25 cellular contexts compared by ENCODE assay signal in the genomic region with DNA sequence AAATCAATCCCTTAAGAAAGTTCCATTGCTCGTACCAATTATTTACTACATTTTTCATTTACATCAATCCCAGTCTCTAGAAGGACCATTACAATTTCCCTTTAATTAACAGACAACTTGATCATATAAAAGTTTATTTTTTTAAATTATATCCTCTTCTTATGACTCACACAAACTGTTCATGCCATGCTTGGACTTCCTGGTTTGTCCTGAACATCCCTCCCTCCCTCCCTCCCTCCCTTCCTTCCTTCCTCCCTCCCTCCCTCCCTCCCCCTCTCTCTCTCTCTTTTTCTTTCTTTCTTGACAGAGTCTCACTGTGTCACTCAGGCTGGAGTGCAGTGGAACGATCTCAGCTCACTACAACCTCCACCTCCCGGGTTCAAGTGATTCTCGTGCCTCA. TPM values are rescaled to one million over a fixed set of nuclear protein-coding genes. Genes with fewer than 3 reads are reported as not detected.
DNase-seq lines count a peak whose midpoint lies in the region; ATAC-seq, FAIRE-seq and TF ChIP-seq lines count a peak whose summit lies in the region.
"Had no signal": no experiment of that assay in that cellular context is flagged by ENCODE, and none has a peak within 500 bp of the region (broad histone marks: within the 10 kb centered on the region; RNA-seq: fewer than 3 reads in every experiment).

No MANE protein-coding gene starts in this region.

- H3F3A ChIP-seq in GM23248 (ENCODE audit: insufficient read depth): no peaks in the 10 kb centered on the region

- H3K4me1 Mint-ChIP-seq in H9: no peaks in the 10 kb centered on the region; a peak in 1 of 4 replicates

- H3K79me1 ChIP-seq in mesendoderm (ENCODE audit: low read length) (no peaks in the 10 kb centered on the region), H9 (ENCODE audit: insufficient read depth, low read depth, low read length, poor library complexity, severe bottlenecking) (no peaks in the 10 kb centered on the region)

- no peaks in the 10 kb centered on the region for H3K23me2 ChIP-seq in H9 (ENCODE audit: insufficient read length, low read depth, low read length, poor library complexity, severe bottlenecking)

- no peak overlapping the region for H4K5ac ChIP-seq in mesendoderm (ENCODE audit: low read length)
- no peak overlapping the region for H4K5ac ChIP-seq in H9 (ENCODE audit: insufficient read length, low read depth, low read length)

- no peak overlapping the region for H3K23ac ChIP-seq in mesendoderm (ENCODE audit: low read length)
- no peak overlapping the region for H3K23ac ChIP-seq in H9 (ENCODE audit: insufficient read length, low read depth, low read length)

- no peaks in the 10 kb centered on the region for H3K4me1 ChIP-seq in GM23248 (ENCODE audit: insufficient read depth)
- H3K4me1 ChIP-seq in endothelial cell of umbilical vein (ENCODE audit: control insufficient read depth, extremely low read depth, insufficient read depth, low read length): peaks cover 14% of the 10 kb centered on the region
- H3K4me1 ChIP-seq in osteoblast (ENCODE audit: insufficient read depth, low read length): no peaks in the 10 kb centered on the region
- no peaks in the 10 kb centered on the region for H3K4me1 ChIP-seq in mesendoderm (ENCODE audit: control insufficient read depth, low read depth, low read length)
- no peaks in the 10 kb centered on the region for H3K4me1 ChIP-seq in H9 (ENCODE audit: insufficient read depth, low read length)
- H3K4me1 ChIP-seq: testis had no signal

- H3K27me3 ChIP-seq in GM23248 (replicated peaks; ENCODE audit: insufficient read depth): no peaks in the 10 kb centered on the region
- no peaks in the 10 kb centered on the region for H3K27me3 ChIP-seq in endothelial cell of umbilical vein (ENCODE audit: control insufficient read depth in 2 of 2, insufficient read depth in 2 of 2, low read length in 2 of 2)
- H3K27me3 ChIP-seq in osteoblast (ENCODE audit: insufficient read depth, low read length): peaks cover 4% of the 10 kb centered on the region
- H3K27me3 ChIP-seq in mesendoderm (ENCODE audit: insufficient read depth, low read length, poor library complexity): no peaks in the 10 kb centered on the region
- no peaks in the 10 kb centered on the region for H3K27me3 ChIP-seq in H9 (ENCODE audit: insufficient read depth, low read length)
- H3K27me3 ChIP-seq: Peyer's patch, spleen, testis had no signal

- no peak overlapping the region for H2BK120ac ChIP-seq in mesendoderm (ENCODE audit: low read depth, low read length)
- H2BK120ac ChIP-seq in H9 (ENCODE audit: low read depth, low read length, poor library complexity, severe bottlenecking): no peak overlapping the region

- DNase-seq in GM23248 (peak; percentile 53), MV-4-11 (lab: John Stamatoyannopoulos, UW) (peak; percentile 19), endothelial cell of umbilical vein (ENCODE audit: low read depth, low spot score) (peak; percentile 42), osteoblast (ENCODE audit: insufficient read length, low spot score, missing footprints) (peak; percentile 82), mesendoderm (no peak), H9 (no peak)
- DNase-seq: activated CD4-positive, alpha-beta T cell treated with anti-CD3 and anti-CD28 coated beads, Interleukin-2, amount 10 ng/mL, durations not matched to agents 24 days and 14 days; activated CD8-positive, alpha-beta memory T cell treated with anti-CD3 and anti-CD28 coated beads, Interleukin-2, amount 10 ng/mL, durations not matched to agents 7 days and 5 days; effector CD4-positive, alpha-beta T cell; KBM-7; kidney glomerular epithelial cell; mesenchymal stem cell; naive thymus-derived CD4-positive, alpha-beta T cell; NCI-H1092 treated with DMSO at 0.1 percent for 48 hours; NCI-H2081; retina; spleen; stimulated activated CD4-positive, alpha-beta T cell treated with anti-CD3 and anti-CD28 coated beads, Interleukin-4, amount 100 ng/mL, for 1 hour; stimulated activated naive CD4-positive, alpha-beta T cell; testis had no signal

- dilution Hi-C loops in endothelial cell of umbilical vein (cut with MboI; ENCODE audit: extremely low pct_ligation_motif_present, low sequenced_read_pairs): no loop called here

- peaks cover 7% of the 10 kb centered on the region for H3K27me3 Mint-ChIP-seq in H9 (ENCODE audit: low read depth)
- H3K27me3 Mint-ChIP-seq: activated naive CD8-positive, alpha-beta T cell had no signal

- no peak for TF ChIP-seq CTCF in endothelial cell of umbilical vein (IDR thresholded peaks at IDR 0.05; ENCODE audit: extremely low read depth in 1 of 2, insufficient read depth in 1 of 2, low read depth in 1 of 2, low read length in 2 of 2)
- TF ChIP-seq CTCF in osteoblast (IDR thresholded peaks at IDR 0.05; ENCODE audit: extremely low read depth, low read depth, low read length): no peak
- no peak for TF ChIP-seq CTCF in H9 (conservative IDR thresholded peaks at IDR 0.05)

- H3K18ac ChIP-seq in mesendoderm (ENCODE audit: low read length): no peak overlapping the region
- no peak overlapping the region for H3K18ac ChIP-seq in H9 (ENCODE audit: insufficient read length, low read depth, low read length)

- no peaks in the 10 kb centered on the region for H3K9me1 ChIP-seq in endothelial cell of umbilical vein (replicated peaks; ENCODE audit: control insufficient read depth, extremely low read depth, insufficient read depth, low read length)

- H3K27ac ChIP-seq in GM23248 (no peak overlapping the region), endothelial cell of umbilical vein (ENCODE audit: insufficient read depth, low read depth, low read length) (peak overlapping the region; percentile 34), osteoblast (ENCODE audit: low read depth, low read length) (no peak overlapping the region), mesendoderm (ENCODE audit: low read depth, low read length) (no peak overlapping the region), H9 (ENCODE audit: insufficient read length, low read depth, low read length) (no peak overlapping the region)
- H3K27ac ChIP-seq: testis, VCaP had no signal

- no peak overlapping the region for H3K4me3 ChIP-seq in GM23248
- no peak overlapping the region for H3K4me3 ChIP-seq in endothelial cell of umbilical vein (replicated peaks in 1 of 3; ENCODE audit: insufficient read depth in 1 of 3, low read depth in 1 of 3, low read length in 3 of 3)
- H3K4me3 ChIP-seq in osteoblast (ENCODE audit: insufficient read depth, low read length): no peak overlapping the region
- no peak overlapping the region for H3K4me3 ChIP-seq in mesendoderm (ENCODE audit: low read length)
- H3K4me3 ChIP-seq: spleen, testis had no signal

- no peak for FAIRE-seq in endothelial cell of umbilical vein (lab: Jason Lieb, UNC)

- H2AFZ ChIP-seq in GM23248 (no peak overlapping the region), endothelial cell of umbilical vein (ENCODE audit: low read depth, low read length) (no peak overlapping the region), osteoblast (ENCODE audit: low read length) (no peak overlapping the region), H9 (ENCODE audit: low read length) (no peak overlapping the region)

- no TSS peak for BruUV-seq in endothelial cell of umbilical vein (replicated peaks; lab: Mats Ljungman, UMichigan)

- intact Hi-C loops in endothelial cell of umbilical vein (cut with micrococcal nuclease): no loop called here

- H3K4me3 Mint-ChIP-seq in H9: no peak overlapping the region
- H3K4me3 Mint-ChIP-seq: activated CD4-positive, alpha-beta T cell treated with anti-CD3 and anti-CD28 coated beads, Interleukin-2, amount 10 ng/mL, durations not matched to agents 24 days and 14 days; activated CD8-positive, alpha-beta memory T cell treated with anti-CD3 and anti-CD28 coated beads, Interleukin-2, amount 10 ng/mL, durations not matched to agents 7 days and 5 days; activated naive CD8-positive, alpha-beta T cell; naive thymus-derived CD4-positive, alpha-beta T cell; T-helper 1 cell treated with Interleukin-12 subunit alpha and Interleukin-12 subunit beta and Interleukin-4 antibody, amounts not matched to agents 30 μg/mL and 1 μg/mL, for 36 hours had no signal

- H3K36me3 Mint-ChIP-seq in H9 (ENCODE audit: insufficient read depth in 1 of 3, low read depth in 3 of 3): peaks cover 4 to 13% (median 8%) of the 10 kb centered on the region in 3 experiments; a peak in 5 of 7 replicates

- no peak overlapping the region for H2BK20ac ChIP-seq in H9 (ENCODE audit: low read depth, low read length, poor library complexity, severe bottlenecking)

- H3K14ac ChIP-seq in H9 (ENCODE audit: insufficient read depth, low read length): no peak overlapping the region

- no peaks in the 10 kb centered on the region for H3K79me2 ChIP-seq in GM23248 (ENCODE audit: insufficient read depth)
- H3K79me2 ChIP-seq in endothelial cell of umbilical vein (ENCODE audit: control insufficient read depth, insufficient read depth, low read length): no peaks in the 10 kb centered on the region
- no peaks in the 10 kb centered on the region for H3K79me2 ChIP-seq in osteoblast (ENCODE audit: insufficient read depth, low read length)
- no peaks in the 10 kb centered on the region for H3K79me2 ChIP-seq in mesendoderm (ENCODE audit: control insufficient read depth, insufficient read depth, low read length)
- no peaks in the 10 kb centered on the region for H3K79me2 ChIP-seq in H9 (ENCODE audit: insufficient read depth, low read length)

- no peaks in the 10 kb centered on the region for H3K36me3 ChIP-seq in GM23248 (ENCODE audit: low read depth)
- no peaks in the 10 kb centered on the region for H3K36me3 ChIP-seq in endothelial cell of umbilical vein (ENCODE audit: control insufficient read depth in 2 of 2, extremely low read depth in 1 of 2, insufficient read depth in 2 of 2, low read length in 2 of 2)
- H3K36me3 ChIP-seq in osteoblast (ENCODE audit: insufficient read depth, low read length): no peaks in the 10 kb centered on the region
- H3K36me3 ChIP-seq in mesendoderm (ENCODE audit: control insufficient read depth, insufficient read depth, low read length): no peaks in the 10 kb centered on the region
- H3K36me3 ChIP-seq: Peyer's patch, spleen had no signal

- peak overlapping the region in 1 of 3 experiments; percentile 67; a peak in 1 of 7 replicates for H3K27ac Mint-ChIP-seq in H9
- H3K27ac Mint-ChIP-seq: activated CD4-positive, alpha-beta T cell treated with anti-CD3 and anti-CD28 coated beads, Interleukin-2, amount 10 ng/mL, durations not matched to agents 24 days and 14 days; activated CD8-positive, alpha-beta memory T cell treated with anti-CD3 and anti-CD28 coated beads, Interleukin-2, amount 10 ng/mL, durations not matched to agents 7 days and 5 days; activated naive CD8-positive, alpha-beta T cell; naive thymus-derived CD4-positive, alpha-beta T cell; T-helper 1 cell treated with Interleukin-12 subunit alpha and Interleukin-12 subunit beta and Interleukin-4 antibody, amounts not matched to agents 30 μg/mL and 1 μg/mL, for 36 hours had no signal

- H2BK5ac ChIP-seq in mesendoderm (ENCODE audit: low read length) (no peak overlapping the region), H9 (ENCODE audit: insufficient read length, low read length) (no peak overlapping the region)

- H3T11ph ChIP-seq in H9 (ENCODE audit: low read length): no peak overlapping the region

- TF ChIP-seq POLR2A in endothelial cell of umbilical vein (IDR thresholded peaks at IDR 0.05; ENCODE audit: low read depth, low read length): no peak

- peaks cover 29 to 34% of the 10 kb centered on the region in 2 experiments for H3K9me3 Mint-ChIP-seq in H9

- no peak for ATAC-seq in GM19035 (IDR thresholded peaks at IDR 0.05; ENCODE audit: unreplicated experiment)
- ATAC-seq: activated CD8-positive, alpha-beta memory T cell treated with anti-CD3 and anti-CD28 coated beads, Interleukin-2, amount 10 ng/mL, durations not matched to agents 7 days and 5 days; naive thymus-derived CD4-positive, alpha-beta T cell had no signal

- no peak overlapping the region for H3K4ac ChIP-seq in mesendoderm (ENCODE audit: low read depth, low read length)
- H3K4ac ChIP-seq in H9 (ENCODE audit: low read depth, low read length): no peak overlapping the region

- CTCF ChIA-PET in endothelial cell of umbilical vein (lab: Charles Lee): interaction anchor here (1.0 kb wide), 1 partner anchor 15 kb away, joined by 3 read pairs; no protein-coding TSS in a partner anchor

- no peak overlapping the region for H4K8ac ChIP-seq in mesendoderm (ENCODE audit: low read depth, low read length)
- no peak overlapping the region for H4K8ac ChIP-seq in H9 (replicated peaks; ENCODE audit: insufficient read length, low read depth, low read length)

- H4K91ac ChIP-seq in H9 (ENCODE audit: insufficient read length, low read depth, low read length): no peak overlapping the region

- H2BK15ac ChIP-seq in mesendoderm (replicated peaks; ENCODE audit: low read depth) (no peak overlapping the region), H9 (ENCODE audit: low read depth, low read length) (no peak overlapping the region)

- in situ Hi-C loops in GM23248 (cut with MboI): no loop called here

- POLR2A ChIA-PET in endothelial cell of umbilical vein (lab: Charles Lee): no interaction called here

- WGBS in GM23248 (ENCODE audit: low coverage in 1 of 2, low lambda C conversion rate in 2 of 2, missing lambda C conversion rate in 2 of 2), 2 experiments: 58 to 64% methylated on average over 4 of the region's 4 CpGs
- WGBS in mesendoderm (ENCODE audit: extremely low coverage, insufficient coverage, low lambda C conversion rate): 100% methylated on average over 1 of the region's 4 CpGs
- WGBS in H9 (ENCODE audit: extremely low coverage, insufficient read length, low lambda C conversion rate): no CpG with 5 or more reads among the region's 4 CpGs

- H3K9me3 ChIP-seq in GM23248 (ENCODE audit: low read depth): no peaks in the 10 kb centered on the region
- no peaks in the 10 kb centered on the region for H3K9me3 ChIP-seq in endothelial cell of umbilical vein (replicated peaks; ENCODE audit: control insufficient read depth, insufficient read depth, low read length)
- H3K9me3 ChIP-seq in osteoblast (ENCODE audit: low read depth, low read length): no peaks in the 10 kb centered on the region
- H3K9me3 ChIP-seq in H9 (ENCODE audit: control insufficient read depth, low read depth, low read length): no peaks in the 10 kb centered on the region
- H3K9me3 ChIP-seq: Peyer's patch, spleen, testis had no signal

- H4K20me1 ChIP-seq in GM23248 (ENCODE audit: insufficient read depth) (no peaks in the 10 kb centered on the region), endothelial cell of umbilical vein (replicated peaks; ENCODE audit: control insufficient read depth, extremely low read depth, insufficient read depth, low read length) (no peaks in the 10 kb centered on the region), osteoblast (ENCODE audit: insufficient read depth, low read length) (no peaks in the 10 kb centered on the region), H9 (ENCODE audit: control insufficient read depth, insufficient read depth, insufficient read length) (no peaks in the 10 kb centered on the region)

- H3K9ac ChIP-seq in GM23248 (no peak overlapping the region), endothelial cell of umbilical vein (replicated peaks; ENCODE audit: extremely low read depth, insufficient read depth, low read length) (peak overlapping the region; percentile 16), mesendoderm (ENCODE audit: low read length) (no peak overlapping the region), H9 (ENCODE audit: extremely low read depth, insufficient read length, low read length) (no peak overlapping the region)

- H3K4me2 ChIP-seq in GM23248 (ENCODE audit: unreplicated experiment) (no peak overlapping the region), endothelial cell of umbilical vein (ENCODE audit: insufficient read depth, low read length) (peak overlapping the region; percentile 51), osteoblast (ENCODE audit: insufficient read depth, low read length) (no peak overlapping the region), mesendoderm (ENCODE audit: low read length) (no peak overlapping the region), H9 (ENCODE audit: insufficient read depth, insufficient read length, low read length) (no peak overlapping the region)

- H3K56ac ChIP-seq in mesendoderm (ENCODE audit: low read length): no peak overlapping the region
- H3K56ac ChIP-seq in H9 (ENCODE audit: insufficient read length, low read depth, low read length): no peak overlapping the region

- H2BK12ac ChIP-seq in H9 (ENCODE audit: insufficient read length, low read depth, low read length): no peak overlapping the region

- H2AK5ac ChIP-seq in mesendoderm (ENCODE audit: low read length) (no peak overlapping the region), H9 (ENCODE audit: insufficient read length, low read length) (no peak overlapping the region)

- H3K9me2 ChIP-seq in GM23248 (ENCODE audit: insufficient read depth): no peaks in the 10 kb centered on the region

RNA-seq across cellular contexts. Expression of a gene that starts 11.6 kb away (rescaled TPM):
- 121 and 130 TPM in 2 replicates for total RNA-seq in GM23248 (2014; rRNA removed; shearing (Covaris generic))
- polyA plus RNA-seq in GM23248 (2016; fragmentation: Nextera tagmentation; extraction: Ambion mirVana) (128 and 132 TPM in 2 replicates), endothelial cell of umbilical vein (111 and 126 TPM in 2 replicates)
- total RNA-seq in endothelial cell of umbilical vein (73.2 and 108 TPM in 2 replicates), osteoblast (61.3 and 63.0 TPM in 2 replicates), H9 (2021) (31.6 and 34.5 TPM in 2 replicates)
- 78.8 and 83.8 TPM in 2 replicates for polyA plus RNA-seq in endothelial cell of umbilical vein (2011; cell fraction: cytosol; rRNA removed)
- 54.4 and 58.7 TPM in 2 replicates for polyA plus RNA-seq in endothelial cell of umbilical vein (2011; cell fraction: nucleus; rRNA removed)
- polyA plus RNA-seq in endothelial cell of umbilical vein (2012): 85.8 and 109 TPM in 2 replicates
- polyA minus RNA-seq in endothelial cell of umbilical vein: 28.8 and 30.4 TPM in 2 replicates
- 58.2 TPM for polyA minus RNA-seq in endothelial cell of umbilical vein (2011; cell fraction: cytosol; rRNA and poly(A)+ RNA removed)
- polyA minus RNA-seq in endothelial cell of umbilical vein (2011; cell fraction: nucleus; rRNA and poly(A)+ RNA removed): 11.3 and 17.1 TPM in 2 replicates
- polyA plus RNA-seq in mesendoderm (2013, experiment 1 of 2): 33.8 TPM
- polyA plus RNA-seq in mesendoderm (2013, experiment 2 of 2): 34.2 TPM

RNA-seq across cellular contexts. Expression of a gene that starts 20.2 kb away (rescaled TPM):
- 41.0 and 45.0 TPM in 2 replicates for total RNA-seq in GM23248 (2014; rRNA removed; shearing (Covaris generic))
- polyA plus RNA-seq in GM23248 (2016; fragmentation: Nextera tagmentation; extraction: Ambion mirVana): 45.4 and 45.7 TPM in 2 replicates
- total RNA-seq in endothelial cell of umbilical vein: 43.5 and 50.1 TPM in 2 replicates
- polyA plus RNA-seq in endothelial cell of umbilical vein: 24.8 and 27.9 TPM in 2 replicates
- 23.5 and 26.4 TPM in 2 replicates for polyA plus RNA-seq in endothelial cell of umbilical vein (2011; cell fraction: cytosol; rRNA removed)
- polyA plus RNA-seq in endothelial cell of umbilical vein (2011; cell fraction: nucleus; rRNA removed): 34.4 and 38.6 TPM in 2 replicates
- polyA plus RNA-seq in endothelial cell of umbilical vein (2012): 27.5 and 33.6 TPM in 2 replicates
- 64.4 and 66.3 TPM in 2 replicates for polyA minus RNA-seq in endothelial cell of umbilical vein
- 24.7 TPM for polyA minus RNA-seq in endothelial cell of umbilical vein (2011; cell fraction: cytosol; rRNA and poly(A)+ RNA removed)
- polyA minus RNA-seq in endothelial cell of umbilical vein (2011; cell fraction: nucleus; rRNA and poly(A)+ RNA removed): 23.7 and 32.6 TPM in 2 replicates
- total RNA-seq in osteoblast: 40.2 and 42.4 TPM in 2 replicates
- 36.5 TPM for polyA plus RNA-seq in mesendoderm (2013, experiment 1 of 2)
- polyA plus RNA-seq in mesendoderm (2013, experiment 2 of 2): 36.1 TPM
- 42.4 and 44.4 TPM in 2 replicates for total RNA-seq in H9 (2021)

RNA-seq across cellular contexts. Expression of a gene that starts 39.4 kb away (rescaled TPM):
- total RNA-seq in GM23248 (2014; rRNA removed; shearing (Covaris generic)): 33.8 and 72.1 TPM in 2 replicates
- polyA plus RNA-seq in GM23248 (2016; fragmentation: Nextera tagmentation; extraction: Ambion mirVana): 110 and 117 TPM in 2 replicates
- total RNA-seq in endothelial cell of umbilical vein: 96.2 and 103 TPM in 2 replicates
- 210 and 294 TPM in 2 replicates for polyA plus RNA-seq in endothelial cell of umbilical vein
- 184 and 199 TPM in 2 replicates for polyA plus RNA-seq in endothelial cell of umbilical vein (2011; cell fraction: cytosol; rRNA removed)
- polyA plus RNA-seq in endothelial cell of umbilical vein (2011; cell fraction: nucleus; rRNA removed): 40.5 and 55.6 TPM in 2 replicates
- 86.8 and 116 TPM in 2 replicates for polyA plus RNA-seq in endothelial cell of umbilical vein (2012)
- 54.1 and 62.4 TPM in 2 replicates for polyA minus RNA-seq in endothelial cell of umbilical vein
- polyA minus RNA-seq in endothelial cell of umbilical vein (2011; cell fraction: cytosol; rRNA and poly(A)+ RNA removed): 96.4 TPM
- polyA minus RNA-seq in endothelial cell of umbilical vein (2011; cell fraction: nucleus; rRNA and poly(A)+ RNA removed): 17.6 and 19.1 TPM in 2 replicates
- 31.5 and 34.7 TPM in 2 replicates for total RNA-seq in osteoblast
- 170 TPM for polyA plus RNA-seq in mesendoderm (2013, experiment 1 of 2)
- polyA plus RNA-seq in mesendoderm (2013, experiment 2 of 2): 166 TPM
- total RNA-seq in H9 (2021): 92.3 and 92.8 TPM in 2 replicates

RNA-seq across cellular contexts. Expression of a gene that starts 39.6 kb away (rescaled TPM):
- total RNA-seq in GM23248 (2014; rRNA removed; shearing (Covaris generic)): 13.3 and 15.2 TPM in 2 replicates
- polyA plus RNA-seq in GM23248 (2016; fragmentation: Nextera tagmentation; extraction: Ambion mirVana) (68.4 and 68.7 TPM in 2 replicates), endothelial cell of umbilical vein (31.1 and 41.1 TPM in 2 replicates)
- total RNA-seq in endothelial cell of umbilical vein (47.4 and 51.6 TPM in 2 replicates), osteoblast (7.1 and 8.0 TPM in 2 replicates), H9 (2021) (104 and 114 TPM in 2 replicates)
- 58.5 and 68.0 TPM in 2 replicates for polyA plus RNA-seq in endothelial cell of umbilical vein (2011; cell fraction: cytosol; rRNA removed)
- 53.7 and 60.0 TPM in 2 replicates for polyA plus RNA-seq in endothelial cell of umbilical vein (2011; cell fraction: nucleus; rRNA removed)
- 46.9 and 65.5 TPM in 2 replicates for polyA plus RNA-seq in endothelial cell of umbilical vein (2012)
- 15.0 and 20.5 TPM in 2 replicates for polyA minus RNA-seq in endothelial cell of umbilical vein
- polyA minus RNA-seq in endothelial cell of umbilical vein (2011; cell fraction: cytosol; rRNA and poly(A)+ RNA removed): 36.2 TPM
- 12.4 and 19.0 TPM in 2 replicates for polyA minus RNA-seq in endothelial cell of umbilical vein (2011; cell fraction: nucleus; rRNA and poly(A)+ RNA removed)
- polyA plus RNA-seq in mesendoderm (2013, experiment 1 of 2): 98.4 TPM
- 97.6 TPM for polyA plus RNA-seq in mesendoderm (2013, experiment 2 of 2)

Comparison
In these comparisons a context has a peak if more than half of its experiments do, and no peak if none do; other contexts are left out.
1. DNase-seq: peak in GM23248 (single experiment), MV-4-11 (single experiment), endothelial cell of umbilical vein (single experiment) and osteoblast (single experiment); none in mesendoderm (single experiment) and H9 (single experiment).